Comparison of ENCODE assay signal across 10 cellular contexts in genomic region chr3:142501004-142501926, GRCh38. TPM values are rescaled to one million over a fixed set of nuclear protein-coding genes. Genes with fewer than 3 reads are reported as not detected.
DNase-seq lines count a peak whose midpoint lies in the region; ATAC-seq and TF ChIP-seq lines count a peak whose summit lies in the region.
"Had no signal": no experiment of that assay in that cellular context is flagged by ENCODE, and none has a peak within 500 bp of the region (broad histone marks: within the 10 kb centered on the region; RNA-seq: fewer than 3 reads in every experiment).

No MANE protein-coding gene starts in this region.

- TF ChIP-seq CTCF in Panc1 (IDR thresholded peaks at IDR 0.05) (no peak), psoas muscle (IDR thresholded peaks at IDR 0.05) (no peak)

- intact Hi-C loops in Panc1 (cut with micrococcal nuclease; ENCODE audit: unreplicated experiment), result no loop called here
- intact Hi-C loops in psoas muscle (cut with DNase I), result no loop called here
- intact Hi-C loops in head of caudate nucleus (cut with DNase I), result no loop called here

- H3K36me3 ChIP-seq in Panc1 (ENCODE audit: control insufficient read depth, insufficient read depth, low read length), result peaks cover 16% of the 10 kb centered on the region
- H3K36me3 ChIP-seq in psoas muscle (ENCODE audit: insufficient read depth in 1 of 2, low read depth in 1 of 2), result peaks cover 0 to 37% of the 10 kb centered on the region in 2 donors

- DNase-seq in GM04504 (ENCODE audit: low read depth), result peak; percentile 75
- peak; percentile 22 for DNase-seq in Panc1 (ENCODE audit: low read depth, low spot score)
- peak; percentile 1 to 74 for DNase-seq in dermis microvascular lymphatic vessel endothelial cell (ENCODE audit: low read depth in 2 of 2)
- no peak for DNase-seq in psoas muscle
- no peak for DNase-seq in CD1c-positive myeloid dendritic cell (ENCODE audit: extremely low spot score)
- DNase-seq in head of caudate nucleus, result no peak
- no peak for DNase-seq in superior temporal gyrus (ENCODE audit: extremely low spot score)
- DNase-seq: GDM1, NCI-H2171 treated with DMSO at 0.1 percent for 48 hours had no signal

- peak; percentile 96 for ATAC-seq in Panc1
- ATAC-seq in psoas muscle, result peak; percentile 83 to 96 (median 92)
- no peak for ATAC-seq in GM19035 (IDR thresholded peaks at IDR 0.05; ENCODE audit: unreplicated experiment)

- POLR2A ChIA-PET in Panc1 (lab: Charles Lee), result no interaction called here

- no peak overlapping the region for H3K4me3 ChIP-seq in Panc1 (ENCODE audit: low read depth in 2 of 2, low read length in 2 of 2)
- peak overlapping the region; percentile 11 for H3K4me3 ChIP-seq in psoas muscle

- peaks cover 22% of the 10 kb centered on the region for H3K4me1 ChIP-seq in Panc1 (ENCODE audit: control insufficient read depth, insufficient read depth, low read length)
- peaks cover 12% of the 10 kb centered on the region for H3K4me1 ChIP-seq in psoas muscle

- CTCF ChIA-PET in Panc1 (lab: Charles Lee), result no interaction called here

- H3K27ac ChIP-seq in Panc1 (ENCODE audit: low read length) (peak overlapping the region; percentile 80), psoas muscle (peak overlapping the region; percentile 74)

- H3K9me3 ChIP-seq in Panc1 (ENCODE audit: control insufficient read depth, insufficient read depth, low read depth, low read length) (no peaks in the 10 kb centered on the region), psoas muscle (no peaks in the 10 kb centered on the region)

- in situ Hi-C loops in Panc1 (cut with HindIII; ENCODE audit: low pct_unique_long_range_greater_than_20kb, low sequenced_read_pairs), result no loop called here

- 62 to 74% (median 68%) methylated on average over 5 of the region's 5 CpGs for WGBS in psoas muscle, 3 donors

- BruUV-seq in Panc1 (replicated peaks; lab: Mats Ljungman, UMichigan), result no TSS peak

- H3K27me3 ChIP-seq in Panc1 (ENCODE audit: control insufficient read depth, insufficient read depth, low read length) (no peaks in the 10 kb centered on the region), psoas muscle (ENCODE audit: insufficient read depth in 3 of 3, low read length in 2 of 3) (no peaks in the 10 kb centered on the region)

RNA-seq across cellular contexts. Expression of gene XRN1, which starts 53.4 kb away (rescaled TPM):
- total RNA-seq in Panc1 (2021; ENCODE audit: unreplicated experiment), result 29.9 TPM
- polyA plus RNA-seq in Panc1 (2012; ENCODE audit: insufficient read length), result 7.7 TPM
- 24.7 and 33.5 TPM in 2 replicates for total RNA-seq in dermis microvascular lymphatic vessel endothelial cell
- 10 to 100 TPM; 26.7 to 46.1 (median 34.4) TPM for total RNA-seq in psoas muscle
- 10 to 100 TPM in 1 of 3 donors, 1 to 10 TPM in 2; 3.8 to 17.3 (median 4.6) TPM for polyA plus RNA-seq in psoas muscle

Comparison
In these comparisons a context has a peak if more than half of its experiments do, and no peak if none do; other contexts are left out.
1. DNase-seq: peak in GM04504 (single experiment), Panc1 (single experiment) and dermis microvascular lymphatic vessel endothelial cell (2 of 2); none in psoas muscle (0 of 2), CD1c-positive myeloid dendritic cell (single experiment), head of caudate nucleus (0 of 42) and superior temporal gyrus (single experiment).